In the genomic region with DNA sequence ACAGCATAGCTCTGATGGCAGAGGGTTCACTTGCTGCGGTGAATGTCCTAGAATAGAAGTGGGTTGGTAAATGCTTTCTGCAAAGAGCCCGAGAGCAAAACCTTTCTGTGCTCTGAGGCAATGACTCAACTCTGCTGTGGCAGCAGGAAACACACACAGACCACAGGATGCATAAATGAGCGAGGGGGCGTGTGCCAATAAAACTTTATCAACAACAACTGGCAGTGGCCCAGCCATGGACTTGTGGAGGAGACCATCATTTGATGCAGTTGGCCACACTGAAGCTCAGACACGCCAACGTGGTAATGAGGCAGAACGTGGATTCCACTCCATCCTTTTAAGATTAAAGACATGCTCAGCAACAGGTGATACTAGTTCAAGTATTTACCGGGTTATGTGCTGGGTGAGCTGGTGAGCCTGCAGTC, we compare ENCODE assay signal across 1 cellular context.
A peak's percentile ranks its signal among the peaks of the same experiment; 100 is the strongest.
TF ChIP-seq lines count a peak whose summit lies in the region.

No MANE protein-coding gene starts in this region.

TF ChIP-seq in GM12878, 131 proteins besides CTCF, POLR2A, EP300 and RAD21 (continued from another document):
- TF ChIP-seq, protein P1, sequence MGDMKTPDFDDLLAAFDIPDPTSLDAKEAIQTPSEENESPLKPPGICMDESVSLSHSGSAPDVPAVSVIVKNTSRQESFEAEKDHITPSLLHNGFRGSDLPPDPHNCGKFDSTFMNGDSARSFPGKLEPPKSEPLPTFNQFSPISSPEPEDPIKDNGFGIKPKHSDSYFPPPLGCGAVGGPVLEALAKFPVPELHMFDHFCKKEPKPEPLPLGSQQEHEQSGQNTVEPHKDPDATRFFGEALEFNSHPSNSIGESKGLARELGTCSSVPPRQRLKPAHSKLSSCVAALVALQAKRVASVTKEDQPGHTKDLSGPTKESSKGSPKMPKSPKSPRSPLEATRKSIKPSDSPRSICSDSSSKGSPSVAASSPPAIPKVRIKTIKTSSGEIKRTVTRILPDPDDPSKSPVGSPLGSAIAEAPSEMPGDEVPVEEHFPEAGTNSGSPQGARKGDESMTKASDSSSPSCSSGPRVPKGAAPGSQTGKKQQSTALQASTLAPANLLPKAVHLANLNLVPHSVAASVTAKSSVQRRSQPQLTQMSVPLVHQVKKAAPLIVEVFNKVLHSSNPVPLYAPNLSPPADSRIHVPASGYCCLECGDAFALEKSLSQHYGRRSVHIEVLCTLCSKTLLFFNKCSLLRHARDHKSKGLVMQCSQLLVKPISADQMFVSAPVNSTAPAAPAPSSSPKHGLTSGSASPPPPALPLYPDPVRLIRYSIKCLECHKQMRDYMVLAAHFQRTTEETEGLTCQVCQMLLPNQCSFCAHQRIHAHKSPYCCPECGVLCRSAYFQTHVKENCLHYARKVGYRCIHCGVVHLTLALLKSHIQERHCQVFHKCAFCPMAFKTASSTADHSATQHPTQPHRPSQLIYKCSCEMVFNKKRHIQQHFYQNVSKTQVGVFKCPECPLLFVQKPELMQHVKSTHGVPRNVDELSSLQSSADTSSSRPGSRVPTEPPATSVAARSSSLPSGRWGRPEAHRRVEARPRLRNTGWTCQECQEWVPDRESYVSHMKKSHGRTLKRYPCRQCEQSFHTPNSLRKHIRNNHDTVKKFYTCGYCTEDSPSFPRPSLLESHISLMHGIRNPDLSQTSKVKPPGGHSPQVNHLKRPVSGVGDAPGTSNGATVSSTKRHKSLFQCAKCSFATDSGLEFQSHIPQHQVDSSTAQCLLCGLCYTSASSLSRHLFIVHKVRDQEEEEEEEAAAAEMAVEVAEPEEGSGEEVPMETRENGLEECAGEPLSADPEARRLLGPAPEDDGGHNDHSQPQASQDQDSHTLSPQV (IDR thresholded peaks at IDR 0.05), result 0 out of 2 replicates have a peak, but pooled peaks have one; percentile 20
- TF ChIP-seq EED (IDR thresholded peaks at IDR 0.05; ENCODE audit: low read depth), result peak; percentile 91
- TF ChIP-seq, protein P2, sequence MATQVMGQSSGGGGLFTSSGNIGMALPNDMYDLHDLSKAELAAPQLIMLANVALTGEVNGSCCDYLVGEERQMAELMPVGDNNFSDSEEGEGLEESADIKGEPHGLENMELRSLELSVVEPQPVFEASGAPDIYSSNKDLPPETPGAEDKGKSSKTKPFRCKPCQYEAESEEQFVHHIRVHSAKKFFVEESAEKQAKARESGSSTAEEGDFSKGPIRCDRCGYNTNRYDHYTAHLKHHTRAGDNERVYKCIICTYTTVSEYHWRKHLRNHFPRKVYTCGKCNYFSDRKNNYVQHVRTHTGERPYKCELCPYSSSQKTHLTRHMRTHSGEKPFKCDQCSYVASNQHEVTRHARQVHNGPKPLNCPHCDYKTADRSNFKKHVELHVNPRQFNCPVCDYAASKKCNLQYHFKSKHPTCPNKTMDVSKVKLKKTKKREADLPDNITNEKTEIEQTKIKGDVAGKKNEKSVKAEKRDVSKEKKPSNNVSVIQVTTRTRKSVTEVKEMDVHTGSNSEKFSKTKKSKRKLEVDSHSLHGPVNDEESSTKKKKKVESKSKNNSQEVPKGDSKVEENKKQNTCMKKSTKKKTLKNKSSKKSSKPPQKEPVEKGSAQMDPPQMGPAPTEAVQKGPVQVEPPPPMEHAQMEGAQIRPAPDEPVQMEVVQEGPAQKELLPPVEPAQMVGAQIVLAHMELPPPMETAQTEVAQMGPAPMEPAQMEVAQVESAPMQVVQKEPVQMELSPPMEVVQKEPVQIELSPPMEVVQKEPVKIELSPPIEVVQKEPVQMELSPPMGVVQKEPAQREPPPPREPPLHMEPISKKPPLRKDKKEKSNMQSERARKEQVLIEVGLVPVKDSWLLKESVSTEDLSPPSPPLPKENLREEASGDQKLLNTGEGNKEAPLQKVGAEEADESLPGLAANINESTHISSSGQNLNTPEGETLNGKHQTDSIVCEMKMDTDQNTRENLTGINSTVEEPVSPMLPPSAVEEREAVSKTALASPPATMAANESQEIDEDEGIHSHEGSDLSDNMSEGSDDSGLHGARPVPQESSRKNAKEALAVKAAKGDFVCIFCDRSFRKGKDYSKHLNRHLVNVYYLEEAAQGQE (IDR thresholded peaks at IDR 0.05; ENCODE audit: low read depth, low read length), result peak; percentile 40; the same call in 1 of the 2 replicates
- TF ChIP-seq, protein P3, sequence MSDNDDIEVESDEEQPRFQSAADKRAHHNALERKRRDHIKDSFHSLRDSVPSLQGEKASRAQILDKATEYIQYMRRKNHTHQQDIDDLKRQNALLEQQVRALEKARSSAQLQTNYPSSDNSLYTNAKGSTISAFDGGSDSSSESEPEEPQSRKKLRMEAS (IDR thresholded peaks at IDR 0.05; ENCODE audit: low read depth, low read length), result peak; percentile 41
- TF ChIP-seq, protein P4, sequence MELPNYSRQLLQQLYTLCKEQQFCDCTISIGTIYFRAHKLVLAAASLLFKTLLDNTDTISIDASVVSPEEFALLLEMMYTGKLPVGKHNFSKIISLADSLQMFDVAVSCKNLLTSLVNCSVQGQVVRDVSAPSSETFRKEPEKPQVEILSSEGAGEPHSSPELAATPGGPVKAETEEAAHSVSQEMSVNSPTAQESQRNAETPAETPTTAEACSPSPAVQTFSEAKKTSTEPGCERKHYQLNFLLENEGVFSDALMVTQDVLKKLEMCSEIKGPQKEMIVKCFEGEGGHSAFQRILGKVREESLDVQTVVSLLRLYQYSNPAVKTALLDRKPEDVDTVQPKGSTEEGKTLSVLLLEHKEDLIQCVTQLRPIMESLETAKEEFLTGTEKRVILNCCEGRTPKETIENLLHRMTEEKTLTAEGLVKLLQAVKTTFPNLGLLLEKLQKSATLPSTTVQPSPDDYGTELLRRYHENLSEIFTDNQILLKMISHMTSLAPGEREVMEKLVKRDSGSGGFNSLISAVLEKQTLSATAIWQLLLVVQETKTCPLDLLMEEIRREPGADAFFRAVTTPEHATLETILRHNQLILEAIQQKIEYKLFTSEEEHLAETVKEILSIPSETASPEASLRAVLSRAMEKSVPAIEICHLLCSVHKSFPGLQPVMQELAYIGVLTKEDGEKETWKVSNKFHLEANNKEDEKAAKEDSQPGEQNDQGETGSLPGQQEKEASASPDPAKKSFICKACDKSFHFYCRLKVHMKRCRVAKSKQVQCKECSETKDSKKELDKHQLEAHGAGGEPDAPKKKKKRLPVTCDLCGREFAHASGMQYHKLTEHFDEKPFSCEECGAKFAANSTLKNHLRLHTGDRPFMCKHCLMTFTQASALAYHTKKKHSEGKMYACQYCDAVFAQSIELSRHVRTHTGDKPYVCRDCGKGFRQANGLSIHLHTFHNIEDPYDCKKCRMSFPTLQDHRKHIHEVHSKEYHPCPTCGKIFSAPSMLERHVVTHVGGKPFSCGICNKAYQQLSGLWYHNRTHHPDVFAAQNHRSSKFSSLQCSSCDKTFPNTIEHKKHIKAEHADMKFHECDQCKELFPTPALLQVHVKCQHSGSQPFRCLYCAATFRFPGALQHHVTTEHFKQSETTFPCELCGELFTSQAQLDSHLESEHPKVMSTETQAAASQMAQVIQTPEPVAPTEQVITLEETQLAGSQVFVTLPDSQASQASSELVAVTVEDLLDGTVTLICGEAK (IDR thresholded peaks at IDR 0.05; ENCODE audit: borderline replicate concordance), result peak; percentile 100
- TF ChIP-seq SRF (IDR thresholded peaks at IDR 0.05; ENCODE audit: low read depth in 2 of 2, low read length in 2 of 2), result peak in 1 of 2 experiments; percentile 73; a peak in 1 of 4 replicates
- TF ChIP-seq NRF1 (conservative IDR thresholded peaks at IDR 0.05; ENCODE audit: low read depth, low read length), result no peak
- peak; percentile 91 for TF ChIP-seq JUNB (IDR thresholded peaks at IDR 0.05)
- peak; percentile 89 for TF ChIP-seq CHD2 (IDR thresholded peaks at IDR 0.05; ENCODE audit: borderline replicate concordance, low read depth, low read length)
- TF ChIP-seq, protein P5, sequence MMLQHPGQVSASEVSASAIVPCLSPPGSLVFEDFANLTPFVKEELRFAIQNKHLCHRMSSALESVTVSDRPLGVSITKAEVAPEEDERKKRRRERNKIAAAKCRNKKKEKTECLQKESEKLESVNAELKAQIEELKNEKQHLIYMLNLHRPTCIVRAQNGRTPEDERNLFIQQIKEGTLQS (IDR thresholded peaks at IDR 0.05; ENCODE audit: borderline replicate concordance, extremely low read depth, low read depth, low read length), result peak; percentile 52; the same call in 1 of the 2 replicates
- peak; percentile 98 for TF ChIP-seq CBX5 (IDR thresholded peaks at IDR 0.05; ENCODE audit: low read depth)
- 0 out of 2 replicates have a peak, but pooled peaks have one; percentile 37 for TF ChIP-seq ASH2L (IDR thresholded peaks at IDR 0.05; ENCODE audit: borderline replicate concordance, low read depth)
- TF ChIP-seq NBN (IDR thresholded peaks at IDR 0.05), result peak; percentile 95
- TF ChIP-seq YY1 (IDR thresholded peaks at IDR 0.05; ENCODE audit: low read depth, low read length), result peak; percentile 89
- TF ChIP-seq, protein P6, sequence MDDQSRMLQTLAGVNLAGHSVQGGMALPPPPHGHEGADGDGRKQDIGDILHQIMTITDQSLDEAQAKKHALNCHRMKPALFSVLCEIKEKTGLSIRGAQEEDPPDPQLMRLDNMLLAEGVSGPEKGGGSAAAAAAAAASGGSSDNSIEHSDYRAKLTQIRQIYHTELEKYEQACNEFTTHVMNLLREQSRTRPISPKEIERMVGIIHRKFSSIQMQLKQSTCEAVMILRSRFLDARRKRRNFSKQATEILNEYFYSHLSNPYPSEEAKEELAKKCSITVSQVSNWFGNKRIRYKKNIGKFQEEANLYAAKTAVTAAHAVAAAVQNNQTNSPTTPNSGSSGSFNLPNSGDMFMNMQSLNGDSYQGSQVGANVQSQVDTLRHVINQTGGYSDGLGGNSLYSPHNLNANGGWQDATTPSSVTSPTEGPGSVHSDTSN (IDR thresholded peaks at IDR 0.05; ENCODE audit: insufficient replicate concordance, low read depth, low read length), result peak; percentile 80
- TF ChIP-seq NFYA (IDR thresholded peaks at IDR 0.05; ENCODE audit: borderline replicate concordance, low read depth, low read length), result no peak
- TF ChIP-seq TCF3 (IDR thresholded peaks at IDR 0.05; ENCODE audit: borderline replicate concordance, insufficient read depth, low read depth, low read length), result peak; percentile 88
- peak; percentile 85; the same call in 1 of the 2 replicates for TF ChIP-seq MTA3 (IDR thresholded peaks at IDR 0.05; ENCODE audit: borderline replicate concordance, low read length)
